In genomic region chr10:117159390-117159789, GRCh38 we compare ENCODE assay signal across 24 cellular contexts. TPM values are rescaled to one million over a fixed set of nuclear protein-coding genes. Genes with fewer than 3 reads are reported as not detected.
"Had no signal": no experiment of that assay in that cellular context is flagged by ENCODE, and none has a peak within 500 bp of the region (broad histone marks: within the 10 kb centered on the region; RNA-seq: fewer than 3 reads in every experiment).

No MANE protein-coding gene starts in this region.

- H3K27ac Mint-ChIP-seq: activated CD4-positive, alpha-beta T cell treated with anti-CD3 and anti-CD28 coated beads, Interleukin-2, amount 10 ng/mL, durations not matched to agents 7 days and 5 days; activated naive CD8-positive, alpha-beta T cell treated with anti-CD3 and anti-CD28 coated beads, Interleukin-2, amount 10 ng/mL, durations not matched to agents 7 days and 5 days; activated T-cell treated with anti-CD3 and anti-CD28 coated beads, Interleukin-2, amount 50 U/mL, for 72 hours; naive thymus-derived CD8-positive, alpha-beta T cell; progenitor cell of endocrine pancreas; T-helper 2 cell treated with Interferon-gamma antibody and Interleukin-4, amounts not matched to agents 5 μg/mL and 100 μg/mL, for 36 hours had no signal

- H3K4me3 ChIP-seq: gastrocnemius medialis, heart left ventricle, left ventricle myocardium inferior, mucosa of descending colon, right lobe of liver, transverse colon had no signal

- DNase-seq: activated CD4-positive, alpha-beta T cell treated with anti-CD3 and anti-CD28 coated beads, Interleukin-2, amount 10 ng/mL, durations not matched to agents 7 days and 5 days; activated CD4-positive, CD25-positive, alpha-beta regulatory T cell; activated CD8-positive, alpha-beta memory T cell treated with anti-CD3 and anti-CD28 coated beads, Interleukin-2, amount 50 U/mL, for 48 hours; activated gamma-delta T cell treated with Interleukin-2 at 50 U/mL for 16 hours; activated naive CD8-positive, alpha-beta T cell treated with anti-CD3 and anti-CD28 coated beads, Interleukin-2, amount 10 ng/mL, durations not matched to agents 7 days and 5 days; activated T-cell treated with anti-CD3 and anti-CD28 coated beads, Interleukin-2, amount 50 U/mL, for 72 hours; anterior cingulate cortex; brain microvascular endothelial cell; cortex of kidney; effector CD8-positive, alpha-beta T cell; gastrocnemius medialis; heart left ventricle; left ventricle myocardium inferior; mucosa of descending colon; naive thymus-derived CD8-positive, alpha-beta T cell; nucleus accumbens; right lobe of liver; stimulated activated naive CD8-positive, alpha-beta T cell treated with anti-CD3 and anti-CD28 coated beads, Interleukin-15, Interleukin-2, amounts not matched to agents 100 U/mL and 50 U/mL, for 24 hours; transverse colon had no signal

- H3K36me3 ChIP-seq: brain microvascular endothelial cell, gastrocnemius medialis, heart left ventricle, left ventricle myocardium inferior, right lobe of liver, transverse colon had no signal

- H3K27ac ChIP-seq: brain microvascular endothelial cell, epithelial cell of prostate, gastrocnemius medialis, heart left ventricle, left ventricle myocardium inferior, right lobe of liver, transverse colon had no signal

- H3K4me3 Mint-ChIP-seq: activated CD4-positive, alpha-beta T cell treated with anti-CD3 and anti-CD28 coated beads, Interleukin-2, amount 10 ng/mL, durations not matched to agents 7 days and 5 days; activated naive CD8-positive, alpha-beta T cell treated with anti-CD3 and anti-CD28 coated beads, Interleukin-2, amount 10 ng/mL, durations not matched to agents 7 days and 5 days; activated T-cell treated with anti-CD3 and anti-CD28 coated beads, Interleukin-2, amount 50 U/mL, for 72 hours; central memory CD8-positive, alpha-beta T cell; naive thymus-derived CD8-positive, alpha-beta T cell; T-helper 2 cell treated with Interferon-gamma antibody and Interleukin-4, amounts not matched to agents 5 μg/mL and 100 μg/mL, for 36 hours had no signal

- H3K9me3 ChIP-seq: gastrocnemius medialis, heart left ventricle, left ventricle myocardium inferior, mucosa of descending colon, right lobe of liver, transverse colon had no signal

- H3K9me3 Mint-ChIP-seq: activated CD4-positive, alpha-beta T cell treated with anti-CD3 and anti-CD28 coated beads, Interleukin-2, amount 10 ng/mL, durations not matched to agents 7 days and 5 days; activated T-cell treated with anti-CD3 and anti-CD28 coated beads, Interleukin-2, amount 50 U/mL, for 72 hours; central memory CD8-positive, alpha-beta T cell; T-helper 2 cell treated with Interferon-gamma antibody and Interleukin-4, amounts not matched to agents 5 μg/mL and 100 μg/mL, for 36 hours had no signal

- ATAC-seq: activated T-cell treated with anti-CD3 and anti-CD28 coated beads, Interleukin-2, amount 50 U/mL, for 72 hours; gastrocnemius medialis; heart left ventricle; mucosa of descending colon; naive thymus-derived CD8-positive, alpha-beta T cell; right lobe of liver; stimulated activated naive CD8-positive, alpha-beta T cell treated with anti-CD3 and anti-CD28 coated beads, Interleukin-15, Interleukin-2, amounts not matched to agents 100 U/mL and 50 U/mL, for 24 hours had no signal

RNA-seq across cellular contexts. Expression of gene VAX1, which starts 21.3 kb away (rescaled TPM):
- total RNA-seq: activated CD4-positive, alpha-beta T cell treated with anti-CD3 and anti-CD28 coated beads, Interleukin-2, amount 10 ng/mL, durations not matched to agents 7 days and 5 days; activated naive CD8-positive, alpha-beta T cell treated with anti-CD3 and anti-CD28 coated beads, Interleukin-2, amount 10 ng/mL, durations not matched to agents 7 days and 5 days; activated T-cell treated with anti-CD3 and anti-CD28 coated beads, Interleukin-2, amount 50 U/mL, for 72 hours; gastrocnemius medialis; heart left ventricle; left ventricle myocardium inferior; mucosa of descending colon; naive thymus-derived CD8-positive, alpha-beta T cell; progenitor cell of endocrine pancreas; right lobe of liver; transverse colon had no signal
- polyA plus RNA-seq: heart left ventricle; naive thymus-derived CD8-positive, alpha-beta T cell had no signal

RNA-seq across cellular contexts. Expression of gene KCNK18, which starts 37.9 kb away (rescaled TPM):
- total RNA-seq: activated CD4-positive, alpha-beta T cell treated with anti-CD3 and anti-CD28 coated beads, Interleukin-2, amount 10 ng/mL, durations not matched to agents 7 days and 5 days; activated naive CD8-positive, alpha-beta T cell treated with anti-CD3 and anti-CD28 coated beads, Interleukin-2, amount 10 ng/mL, durations not matched to agents 7 days and 5 days; activated T-cell treated with anti-CD3 and anti-CD28 coated beads, Interleukin-2, amount 50 U/mL, for 72 hours; gastrocnemius medialis; heart left ventricle; kidney epithelial cell; left ventricle myocardium inferior; mucosa of descending colon; naive thymus-derived CD8-positive, alpha-beta T cell; progenitor cell of endocrine pancreas; right lobe of liver; transverse colon had no signal
- polyA plus RNA-seq: heart left ventricle; naive thymus-derived CD8-positive, alpha-beta T cell had no signal
